ENCODE assay signal across 8 cellular contexts in genomic region chr3:120596853-120597223, GRCh38. TPM values are rescaled to one million over a fixed set of nuclear protein-coding genes. Genes with fewer than 3 reads are reported as not detected.
DNase-seq lines count a peak whose midpoint lies in the region; ATAC-seq and TF ChIP-seq lines count a peak whose summit lies in the region.

No MANE protein-coding gene starts in this region.

- POLR2A ChIA-PET in RWPE1 (lab: Yijun Ruan, JAX; ENCODE audit: low non-redundant PET): no interaction called here

- intact Hi-C loops in esophagus muscularis mucosa (cut with DNase I): no loop called here

- no peaks in the 10 kb centered on the region for H3K9me3 Mint-ChIP-seq in progenitor cell of endocrine pancreas (ENCODE audit: low read depth)

- H3K9ac ChIP-seq in ES-I3 (ENCODE audit: low read depth, low read length): peak overlapping the region; percentile 96

- no peaks in the 10 kb centered on the region for H3K27me3 ChIP-seq in esophagus muscularis mucosa

- no peaks in the 10 kb centered on the region for H3K9me3 ChIP-seq in ES-I3 (ENCODE audit: control insufficient read depth, insufficient read depth, low read length)
- no peaks in the 10 kb centered on the region for H3K9me3 ChIP-seq in esophagus muscularis mucosa

- no peak for TF ChIP-seq POLR2A in esophagus muscularis mucosa (IDR thresholded peaks at IDR 0.05; ENCODE audit: low read depth)

- H3K4me1 ChIP-seq in ES-I3 (ENCODE audit: insufficient read depth, low read length) (peaks cover 6% of the 10 kb centered on the region; the same call in 1 of the 2 replicates), esophagus muscularis mucosa (peaks cover 21 to 51% (median 49%) of the 10 kb centered on the region in 4 donors)

- no peak for TF ChIP-seq EP300 in esophagus muscularis mucosa (IDR thresholded peaks at IDR 0.05)

- 33% methylated on average over 3 of the region's 3 CpGs for WGBS in esophagus muscularis mucosa

- ATAC-seq in GM21390 (IDR thresholded peaks at IDR 0.05; ENCODE audit: unreplicated experiment) (no peak), GM21825 (IDR thresholded peaks at IDR 0.05; ENCODE audit: unreplicated experiment) (no peak)

- H3K36me3 ChIP-seq in ES-I3 (ENCODE audit: insufficient read depth, low read length) (peaks cover 15% of the 10 kb centered on the region), esophagus muscularis mucosa (peaks cover 11 to 31% (median 19%) of the 10 kb centered on the region in 4 donors)

- peaks cover 11% of the 10 kb centered on the region for H3K4me1 Mint-ChIP-seq in progenitor cell of endocrine pancreas (ENCODE audit: low read depth)

- CTCF ChIA-PET in RWPE1 (lab: Yijun Ruan, JAX): no interaction called here

- H3K27me3 Mint-ChIP-seq in progenitor cell of endocrine pancreas: no peaks in the 10 kb centered on the region

- peak overlapping the region; percentile 65 to 79 (median 77) for H3K4me3 ChIP-seq in esophagus muscularis mucosa

- peak overlapping the region; percentile 80 for H3K27ac ChIP-seq in RWPE1
- H3K27ac ChIP-seq in esophagus muscularis mucosa (replicated peaks in 1 of 4): peak overlapping the region; percentile 87 to 90 (median 88)

- H3K36me3 Mint-ChIP-seq in progenitor cell of endocrine pancreas (ENCODE audit: insufficient read depth): peaks cover 8% of the 10 kb centered on the region

- TF ChIP-seq CTCF in RWPE1 (conservative IDR thresholded peaks at IDR 0.05; ENCODE audit: low read depth) (no peak), esophagus muscularis mucosa (IDR thresholded peaks at IDR 0.05) (no peak), progenitor cell of endocrine pancreas (IDR thresholded peaks at IDR 0.05; ENCODE audit: unreplicated experiment) (no peak)

- H3K27ac Mint-ChIP-seq in progenitor cell of endocrine pancreas: peak overlapping the region; percentile 99

- H3K4me3 Mint-ChIP-seq in progenitor cell of endocrine pancreas (ENCODE audit: low read depth): peak overlapping the region; percentile 90

- DNase-seq in RWPE1 (ENCODE audit: low spot score): no peak
- no peak for DNase-seq in esophagus muscularis mucosa (ENCODE audit: extremely low spot score)
- DNase-seq in progenitor cell of endocrine pancreas (ENCODE audit: low spot score, unreplicated experiment): no peak
- DNase-seq in hepatic stellate cell (ENCODE audit: low spot score): no peak
- DNase-seq in amniotic stem cell (lab: John Stamatoyannopoulos, UW): no peak

RNA-seq across cellular contexts. Expression of gene NDUFB4, which starts 0.7 kb away (rescaled TPM):
- total RNA-seq in esophagus muscularis mucosa (100 to 1,000 TPM; 142 to 333 (median 256) TPM), progenitor cell of endocrine pancreas (162 and 165 TPM in 2 replicates)
